Comparison of ENCODE assay signal across 8 cellular contexts in the genomic region with DNA sequence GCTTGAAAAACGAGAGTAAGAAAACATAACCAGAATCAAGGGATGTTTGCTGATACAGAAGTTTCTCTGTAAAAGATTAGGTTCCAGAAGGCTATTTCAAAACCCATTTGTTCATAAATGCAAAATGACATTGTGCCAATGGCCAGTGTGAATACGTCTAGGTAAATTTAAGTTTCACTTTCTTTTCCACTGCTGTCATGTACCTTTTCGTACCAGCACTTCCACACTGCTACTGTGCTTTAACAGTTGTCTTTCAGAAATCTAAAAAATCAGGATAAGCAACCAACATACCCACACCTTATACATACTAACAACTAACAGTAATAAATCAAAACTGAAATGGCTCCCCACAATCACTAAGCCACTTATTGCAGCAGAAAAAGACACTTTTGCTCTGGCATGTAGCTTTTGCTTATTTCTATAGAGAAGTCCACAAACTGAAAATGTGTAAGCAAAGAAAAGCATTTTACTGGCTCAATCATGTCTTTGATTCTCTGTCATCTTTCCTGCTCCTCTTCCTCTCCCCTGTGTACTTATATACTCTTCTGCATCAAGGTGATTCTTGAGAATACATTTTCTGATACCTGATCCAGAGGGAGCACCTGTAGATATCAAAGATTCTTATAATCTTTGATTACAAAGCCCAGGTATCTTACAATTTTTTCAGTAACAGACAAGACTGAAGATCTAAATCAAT. TPM values are rescaled to one million over a fixed set of nuclear protein-coding genes. Genes with fewer than 3 reads are reported as not detected.
DNase-seq lines count a peak whose midpoint lies in the region; ATAC-seq lines count a peak whose summit lies in the region.

No MANE protein-coding gene starts in this region.

- ATAC-seq in GM21360 (IDR thresholded peaks at IDR 0.05; ENCODE audit: unreplicated experiment): peak; percentile 37

- H3K36me3 ChIP-seq in duodenal mucosa (ENCODE audit: control insufficient read depth in 1 of 2, insufficient read depth in 2 of 2, low read length in 2 of 2): peaks cover 0 to 3% of the 10 kb centered on the region in 2 donors

- peak; percentile 19 for DNase-seq in Ammon's horn (ENCODE audit: low spot score)
- DNase-seq in Jurkat, Clone E6-1 (ENCODE audit: low read depth, low spot score): no peak
- DNase-seq in pons (ENCODE audit: low spot score): peak; percentile 65
- DNase-seq in stimulated activated CD4-positive, alpha-beta T cell treated with anti-CD3 and anti-CD28 coated beads, Interleukin-4, amount 100 ng/mL, for 24 hours: no peak
- no peak for DNase-seq in HuH-7 (ENCODE audit: low spot score)
- DNase-seq in NCI-H1105 (lab: John Stamatoyannopoulos, UW): no peak

- peaks cover 33 to 50% of the 10 kb centered on the region in 2 donors for H3K4me1 ChIP-seq in duodenal mucosa (ENCODE audit: control insufficient read depth in 1 of 2, insufficient read depth in 2 of 2, low read length in 2 of 2)

- no peaks in the 10 kb centered on the region for H3K9me3 ChIP-seq in duodenal mucosa (ENCODE audit: control insufficient read depth in 1 of 2, low read length in 2 of 2)

- H3K9ac ChIP-seq in duodenal mucosa (ENCODE audit: low read depth in 1 of 2, low read length in 2 of 2): peak overlapping the region; percentile 36 to 52

- peak overlapping the region; percentile 69 for H3K27ac ChIP-seq in duodenal mucosa (ENCODE audit: low read depth, low read length)

- no peaks in the 10 kb centered on the region for H3K27me3 ChIP-seq in duodenal mucosa (ENCODE audit: control insufficient read depth in 1 of 2, insufficient read depth in 2 of 2, low read length in 2 of 2)

- H3K4me3 ChIP-seq in Jurkat, Clone E6-1 (ENCODE audit: low read length): peak overlapping the region; percentile 40
- H3K4me3 ChIP-seq in duodenal mucosa (ENCODE audit: low read depth in 1 of 2, low read length in 2 of 2): peak overlapping the region; percentile 54 to 55

RNA-seq across cellular contexts. Expression of a gene that starts 34.3 kb away (rescaled TPM):
- 78.5 TPM for polyA plus RNA-seq in Jurkat, Clone E6-1 (2012; ENCODE audit: insufficient read depth, insufficient read length)

Comparison
In these comparisons a context has a peak if more than half of its experiments do, and no peak if none do; other contexts are left out.
1. DNase-seq: peak in Ammon's horn (single experiment) and pons (single experiment); none in Jurkat, Clone E6-1 (single experiment), stimulated activated CD4-positive, alpha-beta T cell treated with anti-CD3 and anti-CD28 coated beads, Interleukin-4, amount 100 ng/mL, for 24 hours (single experiment), HuH-7 (single experiment) and NCI-H1105 (single experiment).